8 cellular contexts compared by ENCODE assay signal in genomic region chr5:173891367-173891766, GRCh38. TPM values are rescaled to one million over a fixed set of nuclear protein-coding genes. Genes with fewer than 3 reads are reported as not detected.
DNase-seq lines count a peak whose midpoint lies in the region; ATAC-seq, FAIRE-seq and TF ChIP-seq lines count a peak whose summit lies in the region.

No MANE protein-coding gene starts in this region.

- H3K9me3 ChIP-seq in body of pancreas (no peaks in the 10 kb centered on the region), mesodermal cell (ENCODE audit: control insufficient read depth, low read length) (no peaks in the 10 kb centered on the region), upper lobe of right lung (no peaks in the 10 kb centered on the region)

- peaks cover 58% of the 10 kb centered on the region for H3K4me1 Mint-ChIP-seq in activated naive CD4-positive, alpha-beta T cell treated with anti-CD3 and anti-CD28 coated beads, Interleukin-2, amount 10 ng/mL, durations not matched to agents 7 days and 5 days

- FAIRE-seq in GM12892 (lab: Jason Lieb, UNC), result no peak

- H3K4me1 ChIP-seq in body of pancreas, result peaks cover 30% of the 10 kb centered on the region
- H3K4me1 ChIP-seq in mesodermal cell (ENCODE audit: control insufficient read depth, insufficient read depth, low read length, poor library complexity, severe bottlenecking), result peaks cover 15% of the 10 kb centered on the region
- H3K4me1 ChIP-seq in upper lobe of right lung, result peaks cover 41% of the 10 kb centered on the region

- no peak for TF ChIP-seq POLR2A in body of pancreas (IDR thresholded peaks at IDR 0.05)
- TF ChIP-seq POLR2A in GM12892 (IDR thresholded peaks at IDR 0.05; ENCODE audit: low read depth, low read length), result no peak

- 6 to 11% methylated on average over 2 of the region's 2 CpGs for WGBS in body of pancreas, 2 donors
- 83% methylated on average over 1 of the region's 2 CpGs; no CpG with 5 or more reads in 1 of the 2 experiments for WGBS in mesodermal cell (ENCODE audit: insufficient coverage in 2 of 2), 2 experiments

- peak overlapping the region; percentile 11 to 95 (median 92) for H3K27ac ChIP-seq in body of pancreas
- no peak overlapping the region for H3K27ac ChIP-seq in mesodermal cell (ENCODE audit: low read depth, low read length, severe bottlenecking)
- peak overlapping the region; percentile 48 for H3K27ac ChIP-seq in upper lobe of right lung

- intact Hi-C loops in body of pancreas (cut with DNase I) (no loop called here), upper lobe of right lung (cut with DNase I) (no loop called here)

- ATAC-seq in body of pancreas (no peak), upper lobe of right lung (no peak)

- H3K27me3 Mint-ChIP-seq in activated naive CD4-positive, alpha-beta T cell treated with anti-CD3 and anti-CD28 coated beads, Interleukin-2, amount 10 ng/mL, durations not matched to agents 7 days and 5 days, result peaks cover 3% of the 10 kb centered on the region

- no peaks in the 10 kb centered on the region for H3K9me3 Mint-ChIP-seq in activated naive CD4-positive, alpha-beta T cell treated with anti-CD3 and anti-CD28 coated beads, Interleukin-2, amount 10 ng/mL, durations not matched to agents 7 days and 5 days

- TF ChIP-seq CTCF in body of pancreas (IDR thresholded peaks at IDR 0.05), result no peak
- TF ChIP-seq CTCF in upper lobe of right lung (IDR thresholded peaks at IDR 0.05), result no peak

- CTCF ChIA-PET in activated naive CD4-positive, alpha-beta T cell treated with anti-CD3 and anti-CD28 coated beads, Interleukin-2, amount 10 ng/mL, durations not matched to agents 7 days and 5 days (lab: Charles Lee), result interaction anchor here (1.2 kb wide), 1 partner anchor 12 kb away, joined by 4 read pairs; no protein-coding TSS in a partner anchor

- H3K27ac Mint-ChIP-seq in activated naive CD4-positive, alpha-beta T cell treated with anti-CD3 and anti-CD28 coated beads, Interleukin-2, amount 10 ng/mL, durations not matched to agents 7 days and 5 days, result no peak overlapping the region

- H3K4me3 ChIP-seq in body of pancreas (peak overlapping the region in 1 of 2 donors; percentile 73), mesodermal cell (ENCODE audit: extremely low read depth, insufficient read depth, low read length, poor library complexity, severe bottlenecking) (peak overlapping the region; percentile 93), upper lobe of right lung (peak overlapping the region; percentile 77)

- H3K36me3 ChIP-seq in body of pancreas (replicated peaks in 1 of 2; ENCODE audit: insufficient read depth in 1 of 2, low read depth in 2 of 2), result no peaks in the 10 kb centered on the region
- H3K36me3 ChIP-seq in mesodermal cell (ENCODE audit: control insufficient read depth, insufficient read depth, low read length), result no peaks in the 10 kb centered on the region
- H3K36me3 ChIP-seq in upper lobe of right lung, result no peaks in the 10 kb centered on the region

- peak overlapping the region; percentile 21 for H3K4me3 Mint-ChIP-seq in activated naive CD4-positive, alpha-beta T cell treated with anti-CD3 and anti-CD28 coated beads, Interleukin-2, amount 10 ng/mL, durations not matched to agents 7 days and 5 days

- H3K36me3 Mint-ChIP-seq in activated naive CD4-positive, alpha-beta T cell treated with anti-CD3 and anti-CD28 coated beads, Interleukin-2, amount 10 ng/mL, durations not matched to agents 7 days and 5 days, result peaks cover 16% of the 10 kb centered on the region

- H3K27me3 ChIP-seq in body of pancreas (no peaks in the 10 kb centered on the region), upper lobe of right lung (no peaks in the 10 kb centered on the region)

- no peak for DNase-seq in activated naive CD4-positive, alpha-beta T cell treated with anti-CD3 and anti-CD28 coated beads, Interleukin-2, amount 10 ng/mL, durations not matched to agents 7 days and 5 days
- DNase-seq in activated naive CD4-positive, alpha-beta T cell treated with Interleukin-2 at 50 U/mL for 16 hours, result no peak
- DNase-seq in body of pancreas (no peak), upper lobe of right lung (no peak), NCI-H1436 (lab: John Stamatoyannopoulos, UW) (no peak), GM12892 (ENCODE audit: insufficient read length) (no peak), AG08395 (ENCODE audit: low spot score) (no peak)

RNA-seq across cellular contexts. Expression of gene CPEB4, which starts 3.2 kb away (rescaled TPM):
- 10 to 100 TPM; 35.3 to 35.6 TPM for total RNA-seq in body of pancreas
- 11.6 TPM for polyA plus RNA-seq in mesodermal cell (2013, experiment 1 of 2)
- 11.3 TPM for polyA plus RNA-seq in mesodermal cell (2013, experiment 2 of 2)
- total RNA-seq in upper lobe of right lung, result 62.4 TPM
- 18.8 TPM for polyA plus RNA-seq in GM12892 (2012; ENCODE audit: missing spikeins)
